Comparison of ENCODE assay signal across 19 cellular contexts in genomic region chr6:149364558-149364957, GRCh38. TPM values are rescaled to one million over a fixed set of nuclear protein-coding genes. Genes with fewer than 3 reads are reported as not detected.
DNase-seq lines count a peak whose midpoint lies in the region; ATAC-seq and TF ChIP-seq lines count a peak whose summit lies in the region.
"Had no signal": no experiment of that assay in that cellular context is flagged by ENCODE, and none has a peak within 500 bp of the region (broad histone marks: within the 10 kb centered on the region; RNA-seq: fewer than 3 reads in every experiment).

No MANE protein-coding gene starts in this region.

- H3K36me3 ChIP-seq in CD4-positive, alpha-beta memory T cell (ENCODE audit: insufficient read depth, low read length): no peaks in the 10 kb centered on the region
- H3K36me3 ChIP-seq in neural progenitor cell: no peaks in the 10 kb centered on the region

- H3K9me3 ChIP-seq in CD4-positive, alpha-beta memory T cell (ENCODE audit: control insufficient read depth in 1 of 2, low read length in 2 of 2): no peaks in the 10 kb centered on the region
- no peaks in the 10 kb centered on the region for H3K9me3 ChIP-seq in neural progenitor cell (ENCODE audit: low read depth)
- H3K9me3 ChIP-seq: A549, spleen had no signal

- H3K27ac ChIP-seq in CD4-positive, alpha-beta memory T cell (ENCODE audit: low read depth, low read length): no peak overlapping the region
- no peak overlapping the region for H3K27ac ChIP-seq in neural progenitor cell
- H3K27ac ChIP-seq: A549, BLaER1, spleen had no signal

- H3K9me3 Mint-ChIP-seq in activated CD4-positive, alpha-beta memory T cell treated with anti-CD3 and anti-CD28 coated beads for 36 hours: peaks cover 7% of the 10 kb centered on the region
- peaks cover 2% of the 10 kb centered on the region for H3K9me3 Mint-ChIP-seq in activated CD4-positive, alpha-beta memory T cell treated with anti-CD3 and anti-CD28 coated beads, Interleukin-2, amount 10 ng/mL, durations not matched to agents 7 days and 5 days
- H3K9me3 Mint-ChIP-seq in CD4-positive, alpha-beta memory T cell: peaks cover 0 to 7% (median 2%) of the 10 kb centered on the region in 8 donors
- peaks cover 4% of the 10 kb centered on the region for H3K9me3 Mint-ChIP-seq in activated T-helper 17 cell treated with anti-CD3 and anti-CD28 coated beads, Interleukin-2, amount 50 U/mL, for 72 hours
- H3K9me3 Mint-ChIP-seq in neural progenitor cell: peaks cover 4% of the 10 kb centered on the region
- H3K9me3 Mint-ChIP-seq: activated T-helper 2 cell treated with anti-CD3 and anti-CD28 coated beads, Interferon-gamma antibody, Interleukin-2, Interleukin-4, amounts not matched to agents 10 μg/mL and 5 μg/mL and 100 μg/mL, durations not matched to agents 14 hours and 24 hours and 36 hours; endodermal cell had no signal

- H3K4me3 Mint-ChIP-seq in activated CD4-positive, alpha-beta memory T cell treated with anti-CD3 and anti-CD28 coated beads for 36 hours: no peak overlapping the region
- no peak overlapping the region for H3K4me3 Mint-ChIP-seq in activated CD4-positive, alpha-beta memory T cell treated with anti-CD3 and anti-CD28 coated beads, Interleukin-2, amount 10 ng/mL, durations not matched to agents 7 days and 5 days
- peak overlapping the region in 4 of 8 donors; percentile 13 to 57 (median 19) for H3K4me3 Mint-ChIP-seq in CD4-positive, alpha-beta memory T cell
- no peak overlapping the region for H3K4me3 Mint-ChIP-seq in activated T-helper 17 cell treated with anti-CD3 and anti-CD28 coated beads, Interleukin-2, amount 50 U/mL, for 72 hours
- no peak overlapping the region for H3K4me3 Mint-ChIP-seq in neural progenitor cell
- H3K4me3 Mint-ChIP-seq: endodermal cell had no signal

- H4K20me1 ChIP-seq in neural progenitor cell (ENCODE audit: low read depth): peaks cover 79% of the 10 kb centered on the region

- peaks cover 53% of the 10 kb centered on the region for H3K4me1 Mint-ChIP-seq in activated CD4-positive, alpha-beta memory T cell treated with anti-CD3 and anti-CD28 coated beads for 36 hours (ENCODE audit: low read depth)
- peaks cover 49% of the 10 kb centered on the region for H3K4me1 Mint-ChIP-seq in activated CD4-positive, alpha-beta memory T cell treated with anti-CD3 and anti-CD28 coated beads, Interleukin-2, amount 10 ng/mL, durations not matched to agents 7 days and 5 days
- peaks cover 36 to 42% (median 39%) of the 10 kb centered on the region in 4 donors for H3K4me1 Mint-ChIP-seq in CD4-positive, alpha-beta memory T cell
- peaks cover 43% of the 10 kb centered on the region for H3K4me1 Mint-ChIP-seq in activated T-helper 17 cell treated with anti-CD3 and anti-CD28 coated beads, Interleukin-2, amount 50 U/mL, for 72 hours
- H3K4me1 Mint-ChIP-seq in neural progenitor cell: peaks cover 4% of the 10 kb centered on the region

- peak overlapping the region; percentile 31 for H3K27ac Mint-ChIP-seq in activated CD4-positive, alpha-beta memory T cell treated with anti-CD3 and anti-CD28 coated beads for 36 hours
- H3K27ac Mint-ChIP-seq in activated CD4-positive, alpha-beta memory T cell treated with anti-CD3 and anti-CD28 coated beads, Interleukin-2, amount 10 ng/mL, durations not matched to agents 7 days and 5 days: no peak overlapping the region
- H3K27ac Mint-ChIP-seq in CD4-positive, alpha-beta memory T cell: peak overlapping the region in 6 of 7 donors; percentile 2 to 73 (median 23)
- H3K27ac Mint-ChIP-seq in activated T-helper 17 cell treated with anti-CD3 and anti-CD28 coated beads, Interleukin-2, amount 50 U/mL, for 72 hours: peak overlapping the region; percentile 6
- H3K27ac Mint-ChIP-seq in neural progenitor cell: no peak overlapping the region
- H3K27ac Mint-ChIP-seq: endodermal cell had no signal

- no peak for ATAC-seq in activated T-helper 17 cell treated with anti-CD3 and anti-CD28 coated beads, Interleukin-2, amount 50 U/mL, for 72 hours (replicated peaks)
- ATAC-seq: A549 had no signal

- H3K4me1 ChIP-seq in CD4-positive, alpha-beta memory T cell (ENCODE audit: insufficient read depth, low read length): peaks cover 94% of the 10 kb centered on the region
- no peaks in the 10 kb centered on the region for H3K4me1 ChIP-seq in neural progenitor cell

- H3K27me3 ChIP-seq in CD4-positive, alpha-beta memory T cell (ENCODE audit: insufficient read depth, low read length): no peaks in the 10 kb centered on the region
- H3K27me3 ChIP-seq in neural progenitor cell: no peaks in the 10 kb centered on the region
- H3K27me3 ChIP-seq: BLaER1, spleen had no signal

- no peak for TF ChIP-seq CTCF in neural progenitor cell (IDR thresholded peaks at IDR 0.05)

- H3K36me3 Mint-ChIP-seq in activated CD4-positive, alpha-beta memory T cell treated with anti-CD3 and anti-CD28 coated beads for 36 hours: peaks cover 28% of the 10 kb centered on the region
- H3K36me3 Mint-ChIP-seq in activated CD4-positive, alpha-beta memory T cell treated with anti-CD3 and anti-CD28 coated beads, Interleukin-2, amount 10 ng/mL, durations not matched to agents 7 days and 5 days (ENCODE audit: low read depth): peaks cover 50% of the 10 kb centered on the region
- peaks cover 20 to 25% of the 10 kb centered on the region in 2 donors for H3K36me3 Mint-ChIP-seq in CD4-positive, alpha-beta memory T cell
- H3K36me3 Mint-ChIP-seq in activated T-helper 17 cell treated with anti-CD3 and anti-CD28 coated beads, Interleukin-2, amount 50 U/mL, for 72 hours (ENCODE audit: low read depth): peaks cover 56% of the 10 kb centered on the region
- H3K36me3 Mint-ChIP-seq in neural progenitor cell: peaks cover 25% of the 10 kb centered on the region

- H2AFZ ChIP-seq in neural progenitor cell (replicated peaks): no peak overlapping the region

- peaks cover 100% of the 10 kb centered on the region for H3K79me2 ChIP-seq in neural progenitor cell (ENCODE audit: low read depth)

- no peak overlapping the region for H3K4me2 ChIP-seq in neural progenitor cell
- H3K4me2 ChIP-seq: A549, BLaER1 had no signal

- H3K9ac ChIP-seq in neural progenitor cell: no peak overlapping the region
- H3K9ac ChIP-seq: BLaER1 had no signal

- POLR2A ChIA-PET in activated CD4-positive, alpha-beta memory T cell treated with anti-CD3 and anti-CD28 coated beads for 36 hours (lab: Charles Lee): no interaction called here
- POLR2A ChIA-PET in activated CD4-positive, alpha-beta memory T cell treated with anti-CD3 and anti-CD28 coated beads, Interleukin-2, amount 10 ng/mL, durations not matched to agents 7 days and 5 days (lab: Charles Lee): no interaction called here
- POLR2A ChIA-PET in CD4-positive, alpha-beta memory T cell (lab: Charles Lee; ENCODE audit: partially characterized antibody): no interaction called here

- no peaks in the 10 kb centered on the region for H3K27me3 Mint-ChIP-seq in activated CD4-positive, alpha-beta memory T cell treated with anti-CD3 and anti-CD28 coated beads for 36 hours
- H3K27me3 Mint-ChIP-seq in activated CD4-positive, alpha-beta memory T cell treated with anti-CD3 and anti-CD28 coated beads, Interleukin-2, amount 10 ng/mL, durations not matched to agents 7 days and 5 days: no peaks in the 10 kb centered on the region
- no peaks in the 10 kb centered on the region for H3K27me3 Mint-ChIP-seq in CD4-positive, alpha-beta memory T cell
- H3K27me3 Mint-ChIP-seq in activated T-helper 17 cell treated with anti-CD3 and anti-CD28 coated beads, Interleukin-2, amount 50 U/mL, for 72 hours: no peaks in the 10 kb centered on the region
- no peaks in the 10 kb centered on the region for H3K27me3 Mint-ChIP-seq in neural progenitor cell (ENCODE audit: insufficient read depth, low read depth)

- no peak for DNase-seq in activated CD4-positive, alpha-beta memory T cell treated with anti-CD3 and anti-CD28 coated beads for 36 hours
- no peak for DNase-seq in activated CD4-positive, alpha-beta memory T cell treated with anti-CD3 and anti-CD28 coated beads, Interleukin-2, amount 10 ng/mL, durations not matched to agents 7 days and 5 days
- no peak for DNase-seq in CD4-positive, alpha-beta memory T cell
- DNase-seq in iris pigment epithelial cell (ENCODE audit: low read depth) (peak; percentile 21), neural progenitor cell (ENCODE audit: low spot score) (no peak), SKM-1 (lab: John Stamatoyannopoulos, UW; ENCODE audit: unreplicated experiment) (no peak)
- no peak for DNase-seq in stimulated activated CD4-positive, alpha-beta T cell treated with anti-CD3 and anti-CD28 coated beads, Interleukin-2, amount 100 ng/mL, for 24 hours
- DNase-seq: activated CD4-positive, alpha-beta T cell treated with anti-CD3 and anti-CD28 coated beads, Interleukin-2, amount 50 U/mL, for 48 hours; DMS153; endodermal cell; kidney glomerular epithelial cell; NCI-H1092; NCI-H2029 treated with DMSO at 0.1 percent for 48 hours; NK-92 treated with Interleukin-12 subunit alpha and Interleukin-12 subunit beta, amount 100 ng/mL, for 24 hours; spleen had no signal

- intact Hi-C loops in activated CD4-positive, alpha-beta memory T cell treated with anti-CD3 and anti-CD28 coated beads for 36 hours (cut with micrococcal nuclease): loop anchor here (2.0 kb wide), 1 partner anchor 14 kb away; no protein-coding TSS in a partner anchor
- intact Hi-C loops in CD4-positive, alpha-beta memory T cell (cut with micrococcal nuclease): loop anchor here (2.0 kb wide), 1 partner anchor 46 kb away; no protein-coding TSS in a partner anchor

- H3F3A ChIP-seq in neural progenitor cell (ENCODE audit: low read depth): no peaks in the 10 kb centered on the region

- CTCF ChIA-PET in activated CD4-positive, alpha-beta memory T cell treated with anti-CD3 and anti-CD28 coated beads for 36 hours (lab: Charles Lee): no interaction called here
- CTCF ChIA-PET in activated CD4-positive, alpha-beta memory T cell treated with anti-CD3 and anti-CD28 coated beads, Interleukin-2, amount 10 ng/mL, durations not matched to agents 7 days and 5 days (lab: Charles Lee): no interaction called here
- CTCF ChIA-PET in CD4-positive, alpha-beta memory T cell (lab: Charles Lee; ENCODE audit: partially characterized antibody): interaction anchor here (1.6 kb wide), 1 partner anchor 68 kb away, joined by 4 read pairs; no protein-coding TSS in a partner anchor

- H3K4me3 ChIP-seq in CD4-positive, alpha-beta memory T cell (ENCODE audit: low read length in 2 of 2): no peak overlapping the region
- H3K4me3 ChIP-seq in neural progenitor cell: no peak overlapping the region
- H3K4me3 ChIP-seq: A549, BLaER1, spleen had no signal

RNA-seq across cellular contexts. Expression of gene SUMO4, which starts 35.5 kb away (rescaled TPM):
- 1 to 10 TPM; 4.8 to 5.8 TPM for total RNA-seq in activated CD4-positive, alpha-beta memory T cell treated with anti-CD3 and anti-CD28 coated beads for 36 hours
- total RNA-seq in activated CD4-positive, alpha-beta memory T cell treated with anti-CD3 and anti-CD28 coated beads, Interleukin-2, amount 10 ng/mL, durations not matched to agents 7 days and 5 days: 1 to 10 TPM; 8.1 to 8.5 TPM
- 10 to 100 TPM in 1 of 2 experiments, 1 to 10 TPM in 1; 6.8 to 10.0 TPM for total RNA-seq in CD4-positive, alpha-beta memory T cell
- polyA plus RNA-seq in CD4-positive, alpha-beta memory T cell: 1 to 10 TPM in 1 of 2 donors, not detected in 1; 2.2 TPM
- 10 to 100 TPM; 16.0 to 16.4 TPM for total RNA-seq in activated T-helper 17 cell treated with anti-CD3 and anti-CD28 coated beads, Interleukin-2, amount 50 U/mL, for 72 hours
- 0.82 and 2.3 TPM in 2 replicates for total RNA-seq in neural progenitor cell (ENCODE audit: low replicate concordance)

RNA-seq across cellular contexts. Expression of gene TAB2, which starts 47.0 kb away (rescaled TPM):
- 10 to 100 TPM; 92.0 to 92.9 TPM for total RNA-seq in activated CD4-positive, alpha-beta memory T cell treated with anti-CD3 and anti-CD28 coated beads for 36 hours
- 100 to 1,000 TPM; 169 to 170 TPM for total RNA-seq in activated CD4-positive, alpha-beta memory T cell treated with anti-CD3 and anti-CD28 coated beads, Interleukin-2, amount 10 ng/mL, durations not matched to agents 7 days and 5 days
- total RNA-seq in CD4-positive, alpha-beta memory T cell: 100 to 1,000 TPM; 108 to 116 TPM
- polyA plus RNA-seq in CD4-positive, alpha-beta memory T cell: 10 to 100 TPM; 27.0 to 28.9 TPM
- total RNA-seq in activated T-helper 17 cell treated with anti-CD3 and anti-CD28 coated beads, Interleukin-2, amount 50 U/mL, for 72 hours: 100 to 1,000 TPM; 164 to 185 TPM
- total RNA-seq in neural progenitor cell (ENCODE audit: low replicate concordance): 49.2 and 70.9 TPM in 2 replicates

Comparison
In these comparisons a context has a peak if more than half of its experiments do, and no peak if none do; other contexts are left out.
1. H3K27ac Mint-ChIP-seq: peak in activated CD4-positive, alpha-beta memory T cell treated with anti-CD3 and anti-CD28 coated beads for 36 hours (single experiment), CD4-positive, alpha-beta memory T cell (6 of 7) and activated T-helper 17 cell treated with anti-CD3 and anti-CD28 coated beads, Interleukin-2, amount 50 U/mL, for 72 hours (single experiment); none in activated CD4-positive, alpha-beta memory T cell treated with anti-CD3 and anti-CD28 coated beads, Interleukin-2, amount 10 ng/mL, durations not matched to agents 7 days and 5 days (single experiment) and neural progenitor cell (single experiment).